Comparison of ENCODE assay signal across 8 cellular contexts in genomic region chr7:149838224-149838991, GRCh38. TPM values are rescaled to one million over a fixed set of nuclear protein-coding genes. Genes with fewer than 3 reads are reported as not detected.
A peak's percentile ranks its signal among the peaks of the same experiment; 100 is the strongest.
DNase-seq lines count a peak whose midpoint lies in the region; ATAC-seq and TF ChIP-seq lines count a peak whose summit lies in the region.

ZNF862 (plus strand) TSS chr7:149838375; CDS start chr7:149838612, 237 bp downstream.

- in situ Hi-C loops in KBM-7 (cut with MboI; ENCODE audit: low pct_unique_long_range_greater_than_20kb, low sequenced_read_pairs): no loop called here

- peak within 1 kb of the TSS; percentile 76 for H3K9ac ChIP-seq in mucosa of stomach (ENCODE audit: low read length)

- peaks cover 39% of the 10 kb centered on the region for H3K4me1 Mint-ChIP-seq in activated T-cell treated with anti-CD3 and anti-CD28 coated beads, Interleukin-2, amount 50 U/mL, for 24 hours (ENCODE audit: low read depth)

- peak within 1 kb of the TSS; percentile 80 for H3K4me3 Mint-ChIP-seq in activated T-cell treated with anti-CD3 and anti-CD28 coated beads, Interleukin-2, amount 50 U/mL, for 24 hours

- peaks cover 10% of the 10 kb centered on the region for H3K4me1 ChIP-seq in mucosa of stomach (ENCODE audit: control insufficient read depth, insufficient read depth, low read length)

- peak; percentile 55 for TF ChIP-seq POLR2A in erythroblast (IDR thresholded peaks at IDR 0.05; ENCODE audit: low read length)

- H3K27me3 Mint-ChIP-seq in activated T-cell treated with anti-CD3 and anti-CD28 coated beads, Interleukin-2, amount 50 U/mL, for 24 hours: no peaks in the 10 kb centered on the region

- H3K27me3 ChIP-seq in mucosa of stomach (ENCODE audit: control insufficient read depth, insufficient read depth, low read length): no peaks in the 10 kb centered on the region

- DNase-seq in DMS153 treated with DMSO at 0.1 percent for 48 hours (lab: John Stamatoyannopoulos, UW; ENCODE audit: unreplicated experiment) (peak; percentile 94), KBM-7 (peak; percentile 98), erythroblast (lab: John Stamatoyannopoulos, UW) (peak; percentile 98)
- peak; percentile 94 for DNase-seq in activated T-cell treated with anti-CD3 and anti-CD28 coated beads, Interleukin-2, amount 50 U/mL, for 24 hours
- peak; percentile 88 to 93 for DNase-seq in stimulated activated CD8-positive, alpha-beta memory T cell treated with anti-CD3 and anti-CD28 coated beads, Interleukin-7, amount 100 ng/mL, for 1 hour (ENCODE audit: low read depth in 2 of 2)

- no peaks in the 10 kb centered on the region for H3K36me3 ChIP-seq in mucosa of stomach (ENCODE audit: control insufficient read depth, insufficient read depth, low read length)

- H3K9me3 Mint-ChIP-seq in activated T-cell treated with anti-CD3 and anti-CD28 coated beads, Interleukin-2, amount 50 U/mL, for 24 hours: no peaks in the 10 kb centered on the region

- peak within 1 kb of the TSS; percentile 77 for H3K4me3 ChIP-seq in mucosa of stomach (ENCODE audit: low read length)

- peaks cover 7% of the 10 kb centered on the region for H3K36me3 Mint-ChIP-seq in activated T-cell treated with anti-CD3 and anti-CD28 coated beads, Interleukin-2, amount 50 U/mL, for 24 hours (ENCODE audit: low read depth)

- ATAC-seq in GM21717 (IDR thresholded peaks at IDR 0.05; ENCODE audit: unreplicated experiment): peak; percentile 99

- H3K27ac Mint-ChIP-seq in activated T-cell treated with anti-CD3 and anti-CD28 coated beads, Interleukin-2, amount 50 U/mL, for 24 hours: peak within 1 kb of the TSS; percentile 80

- H3K9me3 ChIP-seq in mucosa of stomach (ENCODE audit: control insufficient read depth, low read length): no peaks in the 10 kb centered on the region

TF ChIP-seq in PFSK-1, 5 proteins besides CTCF, POLR2A, EP300 and RAD21:
- TF ChIP-seq FOXP2 (optimal IDR thresholded peaks at IDR 0.05; ENCODE audit: borderline replicate concordance, extremely low read depth, extremely low read length, insufficient read depth) (peak; percentile 80), TAF1 (IDR thresholded peaks at IDR 0.05; ENCODE audit: borderline replicate concordance, insufficient read depth, low read length) (0 out of 2 replicates have a peak, but pooled peaks have one; percentile 47), POLR2AphosphoS5 (IDR thresholded peaks at IDR 0.05; ENCODE audit: low read depth, low read length) (no peak)

RNA-seq across cellular contexts. Expression of gene ZNF862, which starts in this region (rescaled TPM):
- 8.5 TPM for polyA plus RNA-seq in PFSK-1 (2012; ENCODE audit: insufficient read length, low read depth)

Comparison
In these comparisons a context has a peak if more than half of its experiments do, and no peak if none do; other contexts are left out.
1. Peak in every context shown above with its lines: DNase-seq, ATAC-seq and H3K4me3 ChIP-seq.